Comparison of ENCODE assay signal across 28 cellular contexts in genomic region chr15:48782911-48783310, GRCh38.
"Had no signal": no experiment of that assay in that cellular context is flagged by ENCODE, and none has a peak within 500 bp of the region (broad histone marks: within the 10 kb centered on the region; RNA-seq: fewer than 3 reads in every experiment).

No MANE protein-coding gene starts in this region.

- H3K36me3 ChIP-seq: right atrium auricular region, suprapubic skin, thoracic aorta had no signal

- H3K4me3 ChIP-seq: left lung, lung, neural progenitor cell, psoas muscle, right atrium auricular region, skin epidermis, spleen, suprapubic skin, thoracic aorta, tibial artery, upper lobe of right lung had no signal

- FAIRE-seq: keratinocyte, urothelium cell line had no signal

- ATAC-seq: left cardiac atrium; left lung; natural killer cell; psoas muscle; sciatic nerve; stimulated activated effector memory CD8-positive, alpha-beta T cell treated with anti-CD3 and anti-CD28 coated beads, Interleukin-12 subunit alpha, Interleukin-12 subunit beta, amount 100 ng/mL, for 72 hours; upper lobe of right lung had no signal

- DNase-seq: hippocampal formation; kidney glomerular epithelial cell; left cardiac atrium; left lung; mesendoderm; naive B cell; natural killer cell; nephron progenitor cell; occipital lobe; psoas muscle; spleen; stimulated activated CD4-positive, alpha-beta T cell treated with anti-CD3 and anti-CD28 coated beads, Interleukin-4, amount 100 ng/mL, for 24 hours; stimulated activated naive CD4-positive, alpha-beta T cell; tibial artery; trophoblast cell; upper lobe of right lung had no signal

- H3K27me3 ChIP-seq: left lung, neural progenitor cell, neutrophil, right atrium auricular region, spleen, suprapubic skin, tibial artery, upper lobe of right lung had no signal

- H3K9me3 ChIP-seq: left lung, neutrophil, psoas muscle, right atrium auricular region, spleen, suprapubic skin, thoracic aorta, tibial artery, upper lobe of right lung had no signal

- H3K27ac ChIP-seq: left lung, neural progenitor cell, neutrophil, parathyroid adenoma, psoas muscle, right atrium auricular region, skin epidermis, spleen, suprapubic skin, thoracic aorta, tibial artery, upper lobe of right lung had no signal

- H3K4me1 ChIP-seq: left lung, neural progenitor cell, parathyroid adenoma, psoas muscle, right atrium auricular region, spleen, suprapubic skin, upper lobe of right lung had no signal
